18 cellular contexts compared by ENCODE assay signal in the genomic region with DNA sequence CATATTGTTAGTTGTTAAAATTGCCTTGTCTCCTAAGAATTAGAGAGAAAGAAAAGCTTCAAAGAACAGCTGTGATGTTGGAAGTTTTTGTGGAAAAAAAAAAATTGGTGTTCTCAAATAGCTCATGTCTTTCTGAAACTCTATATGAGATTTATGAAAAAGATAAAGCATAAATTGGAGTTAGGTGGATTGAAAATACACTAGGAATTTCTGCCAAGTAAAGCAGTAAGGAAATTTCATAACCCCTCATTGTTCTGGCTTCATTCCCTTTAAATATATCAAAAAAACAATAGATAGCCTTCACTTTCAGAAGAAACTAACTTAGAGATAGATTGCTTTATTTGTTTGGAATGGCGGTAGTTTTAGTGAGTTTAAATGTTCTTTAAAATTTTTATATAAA.
DNase-seq lines count a peak whose midpoint lies in the region; ATAC-seq, FAIRE-seq and TF ChIP-seq lines count a peak whose summit lies in the region.
"Had no signal": no experiment of that assay in that cellular context is flagged by ENCODE, and none has a peak within 500 bp of the region (broad histone marks: within the 10 kb centered on the region; RNA-seq: fewer than 3 reads in every experiment).

No MANE protein-coding gene starts in this region.

- no peak overlapping the region for H2AFZ ChIP-seq in GM23248

- H3K9ac ChIP-seq in adipocyte (ENCODE audit: low read length) (peak overlapping the region; percentile 26), GM23248 (no peak overlapping the region)

- in situ Hi-C loops in GM23248 (cut with MboI) = no loop called here

- H3K79me2 ChIP-seq in GM23248 (ENCODE audit: insufficient read depth) = no peaks in the 10 kb centered on the region

- H3K9me3 ChIP-seq in adipocyte (ENCODE audit: control insufficient read depth, low read length) = no peaks in the 10 kb centered on the region
- no peaks in the 10 kb centered on the region for H3K9me3 ChIP-seq in GM23248 (ENCODE audit: low read depth)
- H3K9me3 ChIP-seq: Caco-2, HAP-1 had no signal

- peak; percentile 72 for DNase-seq in adipocyte (ENCODE audit: low read depth)
- peak; percentile 73 for DNase-seq in fibroblast of the aortic adventitia (ENCODE audit: low read depth)
- peak; percentile 23 for DNase-seq in myocyte (ENCODE audit: low read depth)
- DNase-seq in T1000 (lab: John Stamatoyannopoulos, UW) = no peak
- DNase-seq in T-helper 2 cell = no peak
- no peak for DNase-seq in GM23248
- DNase-seq: C1 segment of cervical spinal cord; Caco-2; CD8-positive, alpha-beta T cell; DMS153; DND-41; GDM1; GOT3; HFFc6 had no signal

- H3F3A ChIP-seq in GM23248 (ENCODE audit: insufficient read depth) = no peaks in the 10 kb centered on the region

- FAIRE-seq in endometrium (lab: Jason Lieb, UNC) = peak; percentile 39
- FAIRE-seq: GM12878 had no signal

- no peak overlapping the region for H3K4me2 ChIP-seq in GM23248 (ENCODE audit: unreplicated experiment)

- H3K4me3 ChIP-seq in adipocyte (ENCODE audit: low read length) (no peak overlapping the region), fibroblast of the aortic adventitia (ENCODE audit: low read depth, low read length) (no peak overlapping the region), GM23248 (no peak overlapping the region)
- H3K4me3 ChIP-seq: GM12878, HAP-1 had no signal

- peaks cover 43% of the 10 kb centered on the region for H3K4me1 ChIP-seq in adipocyte (ENCODE audit: control insufficient read depth, insufficient read depth, low read length)
- peaks cover 18% of the 10 kb centered on the region for H3K4me1 ChIP-seq in GM23248 (ENCODE audit: insufficient read depth)
- H3K4me1 ChIP-seq: Caco-2, HAP-1 had no signal

- H3K27me3 ChIP-seq in adipocyte (replicated peaks; ENCODE audit: control insufficient read depth, insufficient read depth, low read length) (no peaks in the 10 kb centered on the region), GM23248 (replicated peaks; ENCODE audit: insufficient read depth) (no peaks in the 10 kb centered on the region)

- H3K36me3 ChIP-seq in adipocyte (ENCODE audit: control insufficient read depth, insufficient read depth, low read length, severe bottlenecking) = no peaks in the 10 kb centered on the region
- no peaks in the 10 kb centered on the region for H3K36me3 ChIP-seq in GM23248 (ENCODE audit: low read depth)
- H3K36me3 ChIP-seq: HAP-1 had no signal

- WGBS in GM23248 (ENCODE audit: low coverage in 1 of 2, low lambda C conversion rate in 2 of 2, missing lambda C conversion rate in 2 of 2), 2 experiments = 95 to 100% methylated on average over 1 of the region's 1 CpG

- no peak overlapping the region for H3K27ac ChIP-seq in GM23248

- H3K9me2 ChIP-seq in GM23248 (ENCODE audit: insufficient read depth) = no peaks in the 10 kb centered on the region

- no peaks in the 10 kb centered on the region for H4K20me1 ChIP-seq in GM23248 (ENCODE audit: insufficient read depth)

- TF ChIP-seq CTCF in fibroblast of the aortic adventitia (IDR thresholded peaks at IDR 0.05; ENCODE audit: insufficient read depth, low read length) = no peak

- no peak for ATAC-seq in HG03439 (IDR thresholded peaks at IDR 0.05; ENCODE audit: unreplicated experiment)
- ATAC-seq: CD8-positive, alpha-beta T cell; GM12878 had no signal

Comparison
In these comparisons a context has a peak if more than half of its experiments do, and no peak if none do; other contexts are left out.
1. DNase-seq: peak in adipocyte (single experiment), fibroblast of the aortic adventitia (single experiment) and myocyte (single experiment); none in T1000 (single experiment), T-helper 2 cell (0 of 5) and GM23248 (single experiment).